ENCODE assay signal across 6 cellular contexts in the genomic region with DNA sequence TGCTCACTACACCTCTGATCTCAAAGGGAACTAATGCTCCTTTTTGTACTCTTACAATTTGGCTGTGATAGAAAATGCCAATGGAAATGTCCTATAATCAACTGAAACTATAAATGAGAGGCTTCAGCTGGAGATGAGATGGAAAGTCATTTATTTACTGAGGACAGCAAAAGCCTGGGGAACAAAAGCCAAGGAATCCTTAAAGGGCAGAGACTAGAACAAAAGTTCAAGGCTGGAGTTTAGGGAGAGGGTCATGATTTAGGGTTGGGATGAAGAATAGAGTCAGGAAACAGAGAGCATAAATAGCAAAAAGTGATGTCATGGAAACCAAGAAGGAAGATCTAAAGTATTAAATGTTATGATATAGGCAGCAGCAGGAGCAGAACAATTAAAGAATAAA.
"Had no signal": no experiment of that assay in that cellular context is flagged by ENCODE, and none has a peak within 500 bp of the region (broad histone marks: within the 10 kb centered on the region; RNA-seq: fewer than 3 reads in every experiment).

No MANE protein-coding gene starts in this region.

- H3K4me3 Mint-ChIP-seq: IgD-negative memory B cell had no signal

- H3K27me3 Mint-ChIP-seq: IgD-negative memory B cell had no signal

- FAIRE-seq: HTR-8/SVneo, K562 had no signal

- ATAC-seq: K562 had no signal

- H3K27ac Mint-ChIP-seq: IgD-negative memory B cell had no signal

- H3K27ac ChIP-seq: HL-60 had no signal

- H3K36me3 Mint-ChIP-seq: IgD-negative memory B cell had no signal

- H3K4me3 ChIP-seq: K562 had no signal

- H3K4me1 Mint-ChIP-seq: IgD-negative memory B cell had no signal

- DNase-seq: IMR-90, KBM-7 had no signal
